In the genomic region with DNA sequence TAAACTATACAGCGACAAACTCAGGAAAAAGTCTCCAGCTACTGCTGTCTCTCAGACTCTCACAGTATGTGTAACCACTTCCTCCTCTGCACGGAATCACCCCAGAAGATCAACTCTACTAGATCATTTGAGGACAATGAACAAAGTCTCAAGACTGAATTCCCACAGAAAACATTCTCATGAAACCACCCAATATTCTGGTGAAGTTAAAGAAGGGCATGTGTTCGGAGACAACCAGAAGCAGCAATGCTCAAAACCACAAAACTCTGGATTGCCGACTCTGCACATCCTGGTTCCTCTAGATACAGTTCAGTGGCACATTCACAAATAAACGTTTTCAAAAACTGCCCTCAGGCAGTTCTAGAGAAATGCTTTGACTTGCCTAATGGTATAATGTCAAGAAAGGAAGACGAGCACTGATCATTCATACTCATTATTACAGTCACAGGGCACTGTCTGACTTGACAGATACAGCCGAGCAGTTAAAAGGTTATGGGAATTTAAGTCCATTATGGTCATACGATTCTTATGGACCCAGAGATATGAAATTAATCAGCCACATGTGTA, we compare ENCODE assay signal across 9 cellular contexts.
DNase-seq lines count a peak whose midpoint lies in the region; ATAC-seq and TF ChIP-seq lines count a peak whose summit lies in the region.
"Had no signal": no experiment of that assay in that cellular context is flagged by ENCODE, and none has a peak within 500 bp of the region (broad histone marks: within the 10 kb centered on the region; RNA-seq: fewer than 3 reads in every experiment).

No MANE protein-coding gene starts in this region.

- no peak overlapping the region for H3K18ac ChIP-seq in neuronal stem cell (ENCODE audit: low read length)

- no peak overlapping the region for H3K4me2 ChIP-seq in neuronal stem cell (ENCODE audit: insufficient read depth, low read length, poor library complexity, severe bottlenecking)
- H3K4me2 ChIP-seq: PC-9 had no signal

- H3K79me1 ChIP-seq in neuronal stem cell (ENCODE audit: low read depth, low read length) = no peaks in the 10 kb centered on the region

- no peak overlapping the region for H2BK15ac ChIP-seq in neuronal stem cell (ENCODE audit: low read length)

- H3K14ac ChIP-seq in neuronal stem cell (ENCODE audit: low read length) = no peak overlapping the region

- ATAC-seq in GM21723 (IDR thresholded peaks at IDR 0.05; ENCODE audit: unreplicated experiment) = peak; percentile 97

- peak overlapping the region; percentile 97 for H3K27ac ChIP-seq in KOPT-K1 (ENCODE audit: low read depth, low read length, poor library complexity, severe bottlenecking)
- H3K27ac ChIP-seq in thymus (ENCODE audit: low read depth) = peak overlapping the region; percentile 93
- no peak overlapping the region for H3K27ac ChIP-seq in neuronal stem cell (replicated peaks; ENCODE audit: low read length)
- H3K27ac ChIP-seq: PC-9 had no signal

- H3K4me1 Mint-ChIP-seq in activated CD4-positive, alpha-beta T cell treated with anti-CD3 and anti-CD28 coated beads, Interleukin-2, amount 10 ng/mL, durations not matched to agents 24 days and 14 days = peaks cover 58% of the 10 kb centered on the region

- intact Hi-C loops in activated CD4-positive, alpha-beta T cell treated with anti-CD3 and anti-CD28 coated beads, Interleukin-2, amount 10 ng/mL, durations not matched to agents 24 days and 14 days (cut with micrococcal nuclease) = loop anchor here (1.0 to 10.0 kb wide), 5 partner anchors 13 to 728 kb away; a partner anchor contains a TSS

- H2AK5ac ChIP-seq in neuronal stem cell (ENCODE audit: low read depth, low read length) = no peak overlapping the region

- no peak for TF ChIP-seq CTCF in GM12865 (IDR thresholded peaks at IDR 0.05; ENCODE audit: insufficient read depth, low read depth, low read length, missing control alignments)

- peak; percentile 82 for DNase-seq in GM12865 (ENCODE audit: low read depth)
- peak; percentile 89 for DNase-seq in activated CD4-positive, alpha-beta T cell treated with anti-CD3 and anti-CD28 coated beads, Interleukin-2, amount 10 ng/mL, durations not matched to agents 24 days and 14 days
- peak; percentile 42 for DNase-seq in glomerular visceral epithelial cell (ENCODE audit: extremely low spot score)
- no peak for DNase-seq in occipital lobe (lab: John Stamatoyannopoulos, UW)
- no peak for DNase-seq in neuronal stem cell (ENCODE audit: low spot score)

- H2AFZ ChIP-seq in neuronal stem cell (ENCODE audit: low read length) = no peak overlapping the region
- H2AFZ ChIP-seq: PC-9 had no signal

- no peak overlapping the region for H2BK120ac ChIP-seq in neuronal stem cell (ENCODE audit: low read depth, low read length)

- peak overlapping the region; percentile 93 for H3K27ac Mint-ChIP-seq in activated CD4-positive, alpha-beta T cell treated with anti-CD3 and anti-CD28 coated beads, Interleukin-2, amount 10 ng/mL, durations not matched to agents 24 days and 14 days

- H3K4me3 ChIP-seq in GM12865 (ENCODE audit: low read depth, low read length) (no peak overlapping the region), thymus (ENCODE audit: low read length) (peak overlapping the region; percentile 8), neuronal stem cell (ENCODE audit: low read length in 2 of 2) (no peak overlapping the region)
- H3K4me3 ChIP-seq: PC-9 had no signal

- H3K9me3 Mint-ChIP-seq in activated CD4-positive, alpha-beta T cell treated with anti-CD3 and anti-CD28 coated beads, Interleukin-2, amount 10 ng/mL, durations not matched to agents 24 days and 14 days = no peaks in the 10 kb centered on the region

- H3K9ac ChIP-seq in neuronal stem cell (ENCODE audit: low read depth, low read length, poor library complexity) = no peak overlapping the region

- H3K27me3 ChIP-seq in thymus (ENCODE audit: control insufficient read depth, insufficient read depth) = no peaks in the 10 kb centered on the region
- H3K27me3 ChIP-seq in neuronal stem cell (ENCODE audit: control insufficient read depth in 3 of 3, insufficient read depth in 3 of 3, low read depth in 1 of 3, low read length in 3 of 3) = peaks cover 0 to 2% (median 0%) of the 10 kb centered on the region in 3 experiments

- 20% methylated on average over 8 of the region's 8 CpGs for WGBS in thymus
- no CpG with 5 or more reads among the region's 8 CpGs for WGBS in neuronal stem cell (ENCODE audit: extremely low coverage in 2 of 2, insufficient read length in 2 of 2, insufficient replicate concordance in 1 of 2), 2 donors

- H3K9me3 ChIP-seq in KOPT-K1 (ENCODE audit: insufficient read depth, low read length, poor library complexity, severe bottlenecking) (no peaks in the 10 kb centered on the region), thymus (ENCODE audit: control insufficient read depth) (no peaks in the 10 kb centered on the region), neuronal stem cell (replicated peaks in 1 of 2; ENCODE audit: control insufficient read depth in 2 of 2, insufficient read depth in 1 of 2, low read depth in 1 of 2, low read length in 2 of 2) (no peaks in the 10 kb centered on the region)

- peaks cover 3% of the 10 kb centered on the region for H3K36me3 Mint-ChIP-seq in activated CD4-positive, alpha-beta T cell treated with anti-CD3 and anti-CD28 coated beads, Interleukin-2, amount 10 ng/mL, durations not matched to agents 24 days and 14 days (ENCODE audit: low read depth)

- no peaks in the 10 kb centered on the region for H3K27me3 Mint-ChIP-seq in activated CD4-positive, alpha-beta T cell treated with anti-CD3 and anti-CD28 coated beads, Interleukin-2, amount 10 ng/mL, durations not matched to agents 24 days and 14 days

- no peak overlapping the region for H4K91ac ChIP-seq in neuronal stem cell (ENCODE audit: low read depth, low read length, poor library complexity)

- H3K23ac ChIP-seq in neuronal stem cell (ENCODE audit: low read depth, low read length, poor library complexity) = no peak overlapping the region

- no peak overlapping the region for H4K8ac ChIP-seq in neuronal stem cell (ENCODE audit: low read depth, low read length)

- H3K4me3 Mint-ChIP-seq in activated CD4-positive, alpha-beta T cell treated with anti-CD3 and anti-CD28 coated beads, Interleukin-2, amount 10 ng/mL, durations not matched to agents 24 days and 14 days = peak overlapping the region; percentile 72

- no peak overlapping the region for H3K4ac ChIP-seq in neuronal stem cell (ENCODE audit: low read length)

- H3K36me3 ChIP-seq in KOPT-K1 (ENCODE audit: insufficient read depth, low read length) = no peaks in the 10 kb centered on the region
- H3K36me3 ChIP-seq in thymus (ENCODE audit: control insufficient read depth, insufficient read depth) = no peaks in the 10 kb centered on the region
- no peaks in the 10 kb centered on the region for H3K36me3 ChIP-seq in neuronal stem cell (replicated peaks in 1 of 2; ENCODE audit: control insufficient read depth in 2 of 2, insufficient read depth in 2 of 2, low read length in 2 of 2)

- no peak overlapping the region for H2BK5ac ChIP-seq in neuronal stem cell (ENCODE audit: low read length)

- H2BK12ac ChIP-seq in neuronal stem cell (ENCODE audit: low read length) = no peak overlapping the region

- H3K4me1 ChIP-seq in thymus (ENCODE audit: control insufficient read depth, insufficient read depth, low read length) (peaks cover 10% of the 10 kb centered on the region), neuronal stem cell (ENCODE audit: control insufficient read depth in 2 of 2, insufficient read depth in 1 of 2, low read depth in 1 of 2, low read length in 2 of 2) (peaks cover 0 to 2% of the 10 kb centered on the region in 2 donors)

Comparison
In these comparisons a context has a peak if more than half of its experiments do, and no peak if none do; other contexts are left out.
1. DNase-seq: peak in GM12865 (single experiment), activated CD4-positive, alpha-beta T cell treated with anti-CD3 and anti-CD28 coated beads, Interleukin-2, amount 10 ng/mL, durations not matched to agents 24 days and 14 days (single experiment) and glomerular visceral epithelial cell (single experiment); none in occipital lobe (single experiment) and neuronal stem cell (single experiment).